ENCODE assay signal across 2 cellular contexts in genomic region chr22:37425369-37425768, GRCh38.
TF ChIP-seq lines count a peak whose summit lies in the region.

No MANE protein-coding gene starts in this region.

TF ChIP-seq in IMR-90, 13 proteins besides CTCF, POLR2A, EP300 and RAD21 (continued from another document):
- TF ChIP-seq ELK1 (IDR thresholded peaks at IDR 0.05; ENCODE audit: borderline replicate concordance, low read depth, low read length), result no peak
- no peak for TF ChIP-seq CEBPB (IDR thresholded peaks at IDR 0.05; ENCODE audit: low read depth, low read length)
- TF ChIP-seq FOS (IDR thresholded peaks at IDR 0.05; ENCODE audit: low read depth, low read length), result no peak
- TF ChIP-seq BHLHE40 (IDR thresholded peaks at IDR 0.05; ENCODE audit: low read depth, low read length), result no peak

TF ChIP-seq in SK-N-SH treated with all-trans-retinoic acid at 6 μM for 48 hours, 23 proteins besides CTCF, POLR2A, EP300 and RAD21 (continued from another document):
- no peak for TF ChIP-seq CREB5 (CRISPR knock-in tag; IDR thresholded peaks at IDR 0.05; ENCODE audit: low read depth)
- TF ChIP-seq TOX (CRISPR knock-in tag; IDR thresholded peaks at IDR 0.05; ENCODE audit: borderline replicate concordance), result no peak
- TF ChIP-seq ZC3H10 (CRISPR knock-in tag; IDR thresholded peaks at IDR 0.05), result no peak
- no peak for TF ChIP-seq PATZ1 (CRISPR knock-in tag; IDR thresholded peaks at IDR 0.05; ENCODE audit: borderline replicate concordance)
- no peak for TF ChIP-seq RARB (CRISPR knock-in tag; IDR thresholded peaks at IDR 0.05)
- no peak for TF ChIP-seq OSR1 (CRISPR knock-in tag; IDR thresholded peaks at IDR 0.05)
- no peak for TF ChIP-seq TCF4 (CRISPR knock-in tag; IDR thresholded peaks at IDR 0.05; ENCODE audit: borderline replicate concordance)
